1 cellular context compared by ENCODE assay signal in genomic region chr3:177359601-177360357, GRCh38.
TF ChIP-seq lines count a peak whose summit lies in the region.

No MANE protein-coding gene starts in this region.

TF ChIP-seq in K562, 482 proteins besides CTCF, POLR2A, EP300 and RAD21 (continued from another document):
- TF ChIP-seq, protein P1, sequence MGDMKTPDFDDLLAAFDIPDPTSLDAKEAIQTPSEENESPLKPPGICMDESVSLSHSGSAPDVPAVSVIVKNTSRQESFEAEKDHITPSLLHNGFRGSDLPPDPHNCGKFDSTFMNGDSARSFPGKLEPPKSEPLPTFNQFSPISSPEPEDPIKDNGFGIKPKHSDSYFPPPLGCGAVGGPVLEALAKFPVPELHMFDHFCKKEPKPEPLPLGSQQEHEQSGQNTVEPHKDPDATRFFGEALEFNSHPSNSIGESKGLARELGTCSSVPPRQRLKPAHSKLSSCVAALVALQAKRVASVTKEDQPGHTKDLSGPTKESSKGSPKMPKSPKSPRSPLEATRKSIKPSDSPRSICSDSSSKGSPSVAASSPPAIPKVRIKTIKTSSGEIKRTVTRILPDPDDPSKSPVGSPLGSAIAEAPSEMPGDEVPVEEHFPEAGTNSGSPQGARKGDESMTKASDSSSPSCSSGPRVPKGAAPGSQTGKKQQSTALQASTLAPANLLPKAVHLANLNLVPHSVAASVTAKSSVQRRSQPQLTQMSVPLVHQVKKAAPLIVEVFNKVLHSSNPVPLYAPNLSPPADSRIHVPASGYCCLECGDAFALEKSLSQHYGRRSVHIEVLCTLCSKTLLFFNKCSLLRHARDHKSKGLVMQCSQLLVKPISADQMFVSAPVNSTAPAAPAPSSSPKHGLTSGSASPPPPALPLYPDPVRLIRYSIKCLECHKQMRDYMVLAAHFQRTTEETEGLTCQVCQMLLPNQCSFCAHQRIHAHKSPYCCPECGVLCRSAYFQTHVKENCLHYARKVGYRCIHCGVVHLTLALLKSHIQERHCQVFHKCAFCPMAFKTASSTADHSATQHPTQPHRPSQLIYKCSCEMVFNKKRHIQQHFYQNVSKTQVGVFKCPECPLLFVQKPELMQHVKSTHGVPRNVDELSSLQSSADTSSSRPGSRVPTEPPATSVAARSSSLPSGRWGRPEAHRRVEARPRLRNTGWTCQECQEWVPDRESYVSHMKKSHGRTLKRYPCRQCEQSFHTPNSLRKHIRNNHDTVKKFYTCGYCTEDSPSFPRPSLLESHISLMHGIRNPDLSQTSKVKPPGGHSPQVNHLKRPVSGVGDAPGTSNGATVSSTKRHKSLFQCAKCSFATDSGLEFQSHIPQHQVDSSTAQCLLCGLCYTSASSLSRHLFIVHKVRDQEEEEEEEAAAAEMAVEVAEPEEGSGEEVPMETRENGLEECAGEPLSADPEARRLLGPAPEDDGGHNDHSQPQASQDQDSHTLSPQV (IDR thresholded peaks at IDR 0.05), result peak; percentile 11; the same call in 1 of the 2 replicates
- TF ChIP-seq CHAMP1 (IDR thresholded peaks at IDR 0.05) (no peak), FOXK1 (CRISPR knock-in tag; IDR thresholded peaks at IDR 0.05; ENCODE audit: borderline replicate concordance) (no peak), NFATC3 (IDR thresholded peaks at IDR 0.05) (no peak), HES1 (IDR thresholded peaks at IDR 0.05; ENCODE audit: low read depth) (peak; percentile 23; the same call in 1 of the 2 replicates), BRF2 (IDR thresholded peaks at IDR 0.05; ENCODE audit: borderline replicate concordance, insufficient read depth, insufficient read length) (no peak), NFIX (CRISPR knock-in tag; IDR thresholded peaks at IDR 0.05; ENCODE audit: low read depth) (no peak), NR0B1 (IDR thresholded peaks at IDR 0.05; ENCODE audit: partially characterized antibody) (no peak), ZNF165 (CRISPR knock-in tag; IDR thresholded peaks at IDR 0.05; ENCODE audit: borderline replicate concordance) (no peak), BMI1 (IDR thresholded peaks at IDR 0.05; ENCODE audit: low read length) (no peak), ZNF586 (CRISPR knock-in tag; conservative IDR thresholded peaks at IDR 0.05) (no peak), TAL1 (IDR thresholded peaks at IDR 0.05) (no peak), ETV5 (CRISPR knock-in tag; IDR thresholded peaks at IDR 0.05; ENCODE audit: low read depth) (peak; percentile 91), GATAD2A (IDR thresholded peaks at IDR 0.05) (0 out of 2 replicates have a peak, but pooled peaks have one; percentile 39), RNF2 (IDR thresholded peaks at IDR 0.05) (peak; percentile 100), PRPF4 (IDR thresholded peaks at IDR 0.05; ENCODE audit: insufficient read depth, low read depth, low read length, poor library complexity, severe bottlenecking) (peak; percentile 84), SMARCA5 (IDR thresholded peaks at IDR 0.05) (no peak), RHOXF2B (CRISPR knock-in tag; conservative IDR thresholded peaks at IDR 0.05) (no peak), PHB (CRISPR knock-in tag; IDR thresholded peaks at IDR 0.05) (0 out of 2 replicates have a peak, but pooled peaks have one; percentile 4), ZNF79 (CRISPR knock-in tag; IDR thresholded peaks at IDR 0.05; ENCODE audit: low read depth) (no peak), TBP (optimal IDR thresholded peaks at IDR 0.05; ENCODE audit: low read depth, low read length) (peak; percentile 81)
- TF ChIP-seq, protein P2, sequence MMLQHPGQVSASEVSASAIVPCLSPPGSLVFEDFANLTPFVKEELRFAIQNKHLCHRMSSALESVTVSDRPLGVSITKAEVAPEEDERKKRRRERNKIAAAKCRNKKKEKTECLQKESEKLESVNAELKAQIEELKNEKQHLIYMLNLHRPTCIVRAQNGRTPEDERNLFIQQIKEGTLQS (IDR thresholded peaks at IDR 0.05), result peak; percentile 98
- TF ChIP-seq, protein P2 (CRISPR knock-in tag; conservative IDR thresholded peaks at IDR 0.05), result peak; percentile 100
- TF ChIP-seq, protein P3, sequence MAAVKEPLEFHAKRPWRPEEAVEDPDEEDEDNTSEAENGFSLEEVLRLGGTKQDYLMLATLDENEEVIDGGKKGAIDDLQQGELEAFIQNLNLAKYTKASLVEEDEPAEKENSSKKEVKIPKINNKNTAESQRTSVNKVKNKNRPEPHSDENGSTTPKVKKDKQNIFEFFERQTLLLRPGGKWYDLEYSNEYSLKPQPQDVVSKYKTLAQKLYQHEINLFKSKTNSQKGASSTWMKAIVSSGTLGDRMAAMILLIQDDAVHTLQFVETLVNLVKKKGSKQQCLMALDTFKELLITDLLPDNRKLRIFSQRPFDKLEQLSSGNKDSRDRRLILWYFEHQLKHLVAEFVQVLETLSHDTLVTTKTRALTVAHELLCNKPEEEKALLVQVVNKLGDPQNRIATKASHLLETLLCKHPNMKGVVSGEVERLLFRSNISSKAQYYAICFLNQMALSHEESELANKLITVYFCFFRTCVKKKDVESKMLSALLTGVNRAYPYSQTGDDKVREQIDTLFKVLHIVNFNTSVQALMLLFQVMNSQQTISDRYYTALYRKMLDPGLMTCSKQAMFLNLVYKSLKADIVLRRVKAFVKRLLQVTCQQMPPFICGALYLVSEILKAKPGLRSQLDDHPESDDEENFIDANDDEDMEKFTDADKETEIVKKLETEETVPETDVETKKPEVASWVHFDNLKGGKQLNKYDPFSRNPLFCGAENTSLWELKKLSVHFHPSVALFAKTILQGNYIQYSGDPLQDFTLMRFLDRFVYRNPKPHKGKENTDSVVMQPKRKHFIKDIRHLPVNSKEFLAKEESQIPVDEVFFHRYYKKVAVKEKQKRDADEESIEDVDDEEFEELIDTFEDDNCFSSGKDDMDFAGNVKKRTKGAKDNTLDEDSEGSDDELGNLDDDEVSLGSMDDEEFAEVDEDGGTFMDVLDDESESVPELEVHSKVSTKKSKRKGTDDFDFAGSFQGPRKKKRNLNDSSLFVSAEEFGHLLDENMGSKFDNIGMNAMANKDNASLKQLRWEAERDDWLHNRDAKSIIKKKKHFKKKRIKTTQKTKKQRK (IDR thresholded peaks at IDR 0.05; ENCODE audit: borderline replicate concordance, low read depth, low read length), result no peak
- TF ChIP-seq, protein P4, sequence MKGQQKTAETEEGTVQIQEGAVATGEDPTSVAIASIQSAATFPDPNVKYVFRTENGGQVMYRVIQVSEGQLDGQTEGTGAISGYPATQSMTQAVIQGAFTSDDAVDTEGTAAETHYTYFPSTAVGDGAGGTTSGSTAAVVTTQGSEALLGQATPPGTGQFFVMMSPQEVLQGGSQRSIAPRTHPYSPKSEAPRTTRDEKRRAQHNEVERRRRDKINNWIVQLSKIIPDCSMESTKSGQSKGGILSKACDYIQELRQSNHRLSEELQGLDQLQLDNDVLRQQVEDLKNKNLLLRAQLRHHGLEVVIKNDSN (CRISPR knock-in tag; IDR thresholded peaks at IDR 0.05), result no peak; the same call in 1 of the 2 replicates
- TF ChIP-seq, protein P5, sequence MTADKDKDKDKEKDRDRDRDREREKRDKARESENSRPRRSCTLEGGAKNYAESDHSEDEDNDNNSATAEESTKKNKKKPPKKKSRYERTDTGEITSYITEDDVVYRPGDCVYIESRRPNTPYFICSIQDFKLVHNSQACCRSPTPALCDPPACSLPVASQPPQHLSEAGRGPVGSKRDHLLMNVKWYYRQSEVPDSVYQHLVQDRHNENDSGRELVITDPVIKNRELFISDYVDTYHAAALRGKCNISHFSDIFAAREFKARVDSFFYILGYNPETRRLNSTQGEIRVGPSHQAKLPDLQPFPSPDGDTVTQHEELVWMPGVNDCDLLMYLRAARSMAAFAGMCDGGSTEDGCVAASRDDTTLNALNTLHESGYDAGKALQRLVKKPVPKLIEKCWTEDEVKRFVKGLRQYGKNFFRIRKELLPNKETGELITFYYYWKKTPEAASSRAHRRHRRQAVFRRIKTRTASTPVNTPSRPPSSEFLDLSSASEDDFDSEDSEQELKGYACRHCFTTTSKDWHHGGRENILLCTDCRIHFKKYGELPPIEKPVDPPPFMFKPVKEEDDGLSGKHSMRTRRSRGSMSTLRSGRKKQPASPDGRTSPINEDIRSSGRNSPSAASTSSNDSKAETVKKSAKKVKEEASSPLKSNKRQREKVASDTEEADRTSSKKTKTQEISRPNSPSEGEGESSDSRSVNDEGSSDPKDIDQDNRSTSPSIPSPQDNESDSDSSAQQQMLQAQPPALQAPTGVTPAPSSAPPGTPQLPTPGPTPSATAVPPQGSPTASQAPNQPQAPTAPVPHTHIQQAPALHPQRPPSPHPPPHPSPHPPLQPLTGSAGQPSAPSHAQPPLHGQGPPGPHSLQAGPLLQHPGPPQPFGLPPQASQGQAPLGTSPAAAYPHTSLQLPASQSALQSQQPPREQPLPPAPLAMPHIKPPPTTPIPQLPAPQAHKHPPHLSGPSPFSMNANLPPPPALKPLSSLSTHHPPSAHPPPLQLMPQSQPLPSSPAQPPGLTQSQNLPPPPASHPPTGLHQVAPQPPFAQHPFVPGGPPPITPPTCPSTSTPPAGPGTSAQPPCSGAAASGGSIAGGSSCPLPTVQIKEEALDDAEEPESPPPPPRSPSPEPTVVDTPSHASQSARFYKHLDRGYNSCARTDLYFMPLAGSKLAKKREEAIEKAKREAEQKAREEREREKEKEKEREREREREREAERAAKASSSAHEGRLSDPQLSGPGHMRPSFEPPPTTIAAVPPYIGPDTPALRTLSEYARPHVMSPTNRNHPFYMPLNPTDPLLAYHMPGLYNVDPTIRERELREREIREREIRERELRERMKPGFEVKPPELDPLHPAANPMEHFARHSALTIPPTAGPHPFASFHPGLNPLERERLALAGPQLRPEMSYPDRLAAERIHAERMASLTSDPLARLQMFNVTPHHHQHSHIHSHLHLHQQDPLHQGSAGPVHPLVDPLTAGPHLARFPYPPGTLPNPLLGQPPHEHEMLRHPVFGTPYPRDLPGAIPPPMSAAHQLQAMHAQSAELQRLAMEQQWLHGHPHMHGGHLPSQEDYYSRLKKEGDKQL (CRISPR knock-in tag; IDR thresholded peaks at IDR 0.05; ENCODE audit: borderline replicate concordance), result no peak
- TF ChIP-seq, protein P6, sequence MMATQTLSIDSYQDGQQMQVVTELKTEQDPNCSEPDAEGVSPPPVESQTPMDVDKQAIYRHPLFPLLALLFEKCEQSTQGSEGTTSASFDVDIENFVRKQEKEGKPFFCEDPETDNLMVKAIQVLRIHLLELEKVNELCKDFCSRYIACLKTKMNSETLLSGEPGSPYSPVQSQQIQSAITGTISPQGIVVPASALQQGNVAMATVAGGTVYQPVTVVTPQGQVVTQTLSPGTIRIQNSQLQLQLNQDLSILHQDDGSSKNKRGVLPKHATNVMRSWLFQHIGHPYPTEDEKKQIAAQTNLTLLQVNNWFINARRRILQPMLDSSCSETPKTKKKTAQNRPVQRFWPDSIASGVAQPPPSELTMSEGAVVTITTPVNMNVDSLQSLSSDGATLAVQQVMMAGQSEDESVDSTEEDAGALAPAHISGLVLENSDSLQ (IDR thresholded peaks at IDR 0.05), result peak; percentile 60
